ENCODE assay signal across 16 cellular contexts in the genomic region with DNA sequence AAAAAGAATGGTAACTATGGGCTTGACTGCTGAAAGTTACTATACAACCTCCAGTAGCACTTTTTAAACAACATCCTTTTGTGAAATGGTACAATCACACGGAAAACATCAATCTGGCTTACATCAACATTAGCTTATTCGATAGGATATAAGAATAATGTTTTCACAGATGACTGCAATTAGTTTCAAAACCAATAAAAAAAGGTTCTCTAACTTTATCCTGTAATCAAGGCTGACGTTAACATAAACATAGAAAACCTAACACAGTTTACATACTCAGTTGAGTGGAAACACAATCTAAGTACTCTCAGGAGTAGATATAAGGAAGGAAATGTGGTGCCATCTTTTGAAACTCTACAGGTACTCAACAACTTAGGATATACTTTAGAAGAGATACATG.
DNase-seq lines count a peak whose midpoint lies in the region; ATAC-seq and TF ChIP-seq lines count a peak whose summit lies in the region.
"Had no signal": no experiment of that assay in that cellular context is flagged by ENCODE, and none has a peak within 500 bp of the region (broad histone marks: within the 10 kb centered on the region; RNA-seq: fewer than 3 reads in every experiment).

No MANE protein-coding gene starts in this region.

- H3K4me3 Mint-ChIP-seq in nephron progenitor cell = no peak overlapping the region
- no peak overlapping the region for H3K4me3 Mint-ChIP-seq in activated T-helper 17 cell treated with anti-CD3 and anti-CD28 coated beads, Interleukin-2, amount 50 U/mL, for 72 hours
- no peak overlapping the region for H3K4me3 Mint-ChIP-seq in activated CD4-positive, alpha-beta T cell treated with anti-CD3 and anti-CD28 coated beads, Interleukin-2, amount 10 ng/mL, durations not matched to agents 7 days and 5 days
- H3K4me3 Mint-ChIP-seq: CD4-positive, alpha-beta memory T cell had no signal

- POLR2A ChIA-PET in activated CD4-positive, alpha-beta T cell treated with anti-CD3 and anti-CD28 coated beads, Interleukin-2, amount 10 ng/mL, durations not matched to agents 7 days and 5 days (lab: Charles Lee) = interaction anchor here (0.6 kb wide), 1 partner anchor 97 kb away, joined by 3 read pairs; no protein-coding TSS in a partner anchor

- H3K9me3 Mint-ChIP-seq in nephron progenitor cell = peaks cover 8% of the 10 kb centered on the region
- no peaks in the 10 kb centered on the region for H3K9me3 Mint-ChIP-seq in activated T-helper 17 cell treated with anti-CD3 and anti-CD28 coated beads, Interleukin-2, amount 50 U/mL, for 72 hours
- no peaks in the 10 kb centered on the region for H3K9me3 Mint-ChIP-seq in activated CD4-positive, alpha-beta T cell treated with anti-CD3 and anti-CD28 coated beads, Interleukin-2, amount 10 ng/mL, durations not matched to agents 7 days and 5 days
- H3K9me3 Mint-ChIP-seq: CD4-positive, alpha-beta memory T cell had no signal

- CTCF ChIA-PET in activated CD4-positive, alpha-beta T cell treated with anti-CD3 and anti-CD28 coated beads, Interleukin-2, amount 10 ng/mL, durations not matched to agents 7 days and 5 days (lab: Charles Lee) = interaction anchor here (0.7 kb wide), 1 partner anchor 387 kb away, joined by 3 read pairs; no protein-coding TSS in a partner anchor

- TF ChIP-seq CTCF in HFF-Myc (IDR thresholded peaks at IDR 0.05; ENCODE audit: low read depth, low read length, missing control alignments) (no peak), nephron progenitor cell (IDR thresholded peaks at IDR 0.05) (no peak)

- ATAC-seq in activated T-helper 17 cell treated with anti-CD3 and anti-CD28 coated beads, Interleukin-2, amount 50 U/mL, for 72 hours (replicated peaks) = no peak
- ATAC-seq: GM12878, HepG2 had no signal

- no peaks in the 10 kb centered on the region for H3K4me1 Mint-ChIP-seq in nephron progenitor cell
- peaks cover 7% of the 10 kb centered on the region for H3K4me1 Mint-ChIP-seq in activated T-helper 17 cell treated with anti-CD3 and anti-CD28 coated beads, Interleukin-2, amount 50 U/mL, for 72 hours
- no peaks in the 10 kb centered on the region for H3K4me1 Mint-ChIP-seq in activated CD4-positive, alpha-beta T cell treated with anti-CD3 and anti-CD28 coated beads, Interleukin-2, amount 10 ng/mL, durations not matched to agents 7 days and 5 days

- peak; percentile 42 for DNase-seq in EH (ENCODE audit: low read depth)
- peak; percentile 32 for DNase-seq in HFF-Myc (ENCODE audit: extremely low read depth, low read depth)
- peak; percentile 21 for DNase-seq in brain pericyte (ENCODE audit: low read depth, low spot score)
- no peak for DNase-seq in nephron progenitor cell
- no peak for DNase-seq in NCI-H345 treated with DMSO at 0.1 percent for 48 hours (lab: John Stamatoyannopoulos, UW; ENCODE audit: unreplicated experiment)
- no peak for DNase-seq in activated CD4-positive, alpha-beta T cell treated with anti-CD3 and anti-CD28 coated beads, Interleukin-2, amount 10 ng/mL, durations not matched to agents 7 days and 5 days
- DNase-seq in ecto neural progenitor cell (ENCODE audit: low spot score) = no peak
- DNase-seq: ACHN; AML-193; CD4-positive, alpha-beta memory T cell; DMS79 treated with DMSO at 0.1 percent for 48 hours; EL had no signal

- H3K4me3 ChIP-seq in HFF-Myc (replicated peaks; ENCODE audit: low read depth, low read length) = no peak overlapping the region
- H3K4me3 ChIP-seq: GM12878, HAP-1 had no signal

- H3K36me3 Mint-ChIP-seq in nephron progenitor cell (ENCODE audit: low read depth) = peaks cover 67% of the 10 kb centered on the region
- H3K36me3 Mint-ChIP-seq in activated T-helper 17 cell treated with anti-CD3 and anti-CD28 coated beads, Interleukin-2, amount 50 U/mL, for 72 hours (ENCODE audit: low read depth) = peaks cover 22% of the 10 kb centered on the region
- peaks cover 4% of the 10 kb centered on the region for H3K36me3 Mint-ChIP-seq in activated CD4-positive, alpha-beta T cell treated with anti-CD3 and anti-CD28 coated beads, Interleukin-2, amount 10 ng/mL, durations not matched to agents 7 days and 5 days (ENCODE audit: low read depth)

- H3K27me3 Mint-ChIP-seq in nephron progenitor cell (ENCODE audit: low read depth, poor library complexity) = peaks cover 2% of the 10 kb centered on the region
- no peaks in the 10 kb centered on the region for H3K27me3 Mint-ChIP-seq in activated T-helper 17 cell treated with anti-CD3 and anti-CD28 coated beads, Interleukin-2, amount 50 U/mL, for 72 hours
- no peaks in the 10 kb centered on the region for H3K27me3 Mint-ChIP-seq in activated CD4-positive, alpha-beta T cell treated with anti-CD3 and anti-CD28 coated beads, Interleukin-2, amount 10 ng/mL, durations not matched to agents 7 days and 5 days
- H3K27me3 Mint-ChIP-seq: CD4-positive, alpha-beta memory T cell had no signal

- peak overlapping the region; percentile 32 for H3K27ac Mint-ChIP-seq in nephron progenitor cell
- no peak overlapping the region for H3K27ac Mint-ChIP-seq in activated T-helper 17 cell treated with anti-CD3 and anti-CD28 coated beads, Interleukin-2, amount 50 U/mL, for 72 hours
- no peak overlapping the region for H3K27ac Mint-ChIP-seq in activated CD4-positive, alpha-beta T cell treated with anti-CD3 and anti-CD28 coated beads, Interleukin-2, amount 10 ng/mL, durations not matched to agents 7 days and 5 days
- H3K27ac Mint-ChIP-seq: CD4-positive, alpha-beta memory T cell had no signal

Comparison
In these comparisons a context has a peak if more than half of its experiments do, and no peak if none do; other contexts are left out.
1. DNase-seq: peak in EH (single experiment), HFF-Myc (single experiment) and brain pericyte (single experiment); none in nephron progenitor cell (single experiment), NCI-H345 treated with DMSO at 0.1 percent for 48 hours (single experiment), activated CD4-positive, alpha-beta T cell treated with anti-CD3 and anti-CD28 coated beads, Interleukin-2, amount 10 ng/mL, durations not matched to agents 7 days and 5 days (single experiment) and ecto neural progenitor cell (single experiment).